ENCODE assay signal across 23 cellular contexts in the genomic region with DNA sequence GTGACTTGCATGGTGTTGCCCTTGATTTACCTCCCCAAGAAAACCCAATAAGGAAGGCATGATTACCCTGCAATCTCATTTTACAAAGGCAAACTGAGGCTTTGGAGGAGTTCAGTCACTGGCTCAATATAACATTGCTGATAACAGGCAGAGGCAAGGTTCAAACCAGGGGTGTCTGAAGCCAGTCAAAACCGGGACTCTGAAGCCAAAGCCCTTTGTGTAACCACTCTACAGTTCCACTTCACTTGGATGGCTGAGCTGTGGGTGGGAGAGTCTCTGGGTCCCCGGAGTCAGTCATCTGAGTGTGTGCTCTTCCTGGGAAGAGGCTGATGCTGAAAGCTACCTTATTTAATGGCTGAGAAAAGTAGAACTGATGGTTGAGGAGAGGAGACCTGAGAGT.
DNase-seq lines count a peak whose midpoint lies in the region; ATAC-seq, FAIRE-seq and TF ChIP-seq lines count a peak whose summit lies in the region.
"Had no signal": no experiment of that assay in that cellular context is flagged by ENCODE, and none has a peak within 500 bp of the region (broad histone marks: within the 10 kb centered on the region; RNA-seq: fewer than 3 reads in every experiment).

No MANE protein-coding gene starts in this region.

- no peak overlapping the region for H3K4me3 Mint-ChIP-seq in natural killer cell treated with Interleukin-12 subunit alpha and Interleukin-12 subunit beta and Interleukin-15 and Interleukin-18, amount 100 ng/mL, for 72 hours
- H3K4me3 Mint-ChIP-seq in natural killer cell = no peak overlapping the region
- H3K4me3 Mint-ChIP-seq: CD8-positive, alpha-beta T cell had no signal

- DNase-seq in natural killer cell treated with Interleukin-12 subunit alpha and Interleukin-12 subunit beta and Interleukin-15 and Interleukin-18, amount 100 ng/mL, for 72 hours (ENCODE audit: low spot score) = no peak
- DNase-seq in natural killer cell = no peak
- DNase-seq in GM12878 (ENCODE audit: low read depth, low spot score) = no peak
- DNase-seq in NCI-H69 (lab: John Stamatoyannopoulos, UW) = no peak
- no peak for DNase-seq in NCI-H146 treated with DMSO at 0.1 percent for 48 hours (lab: John Stamatoyannopoulos, UW; ENCODE audit: unreplicated experiment)
- DNase-seq: AML-193; CD8-positive, alpha-beta T cell; DMS79 treated with DMSO at 0.1 percent for 48 hours; HCEC 1CT; NCI-H1092 treated with DMSO at 0.1 percent for 48 hours; NCI-H1436; NCI-H187 treated with DMSO at 0.1 percent for 48 hours; NCI-H446 treated with DMSO at 0.1 percent for 48 hours; NCI-H526; Right ventricle myocardium superior; RPMI8226 had no signal

- no peak overlapping the region for H3K9ac ChIP-seq in GM12878 (ENCODE audit: control insufficient read depth, insufficient read depth, low read length)
- H3K9ac ChIP-seq: BLaER1 treated with 17β-estradiol and CSF1 and Interleukin-3, amounts not matched to agents 10 nM and 100 nM had no signal

- in situ Hi-C loops in GM12878 (cut with MboI) = no loop called here

- intact Hi-C loops in natural killer cell (cut with micrococcal nuclease) = no loop called here
- intact Hi-C loops in GM12878 (cut with micrococcal nuclease; ENCODE audit: unreplicated experiment) = no loop called here

- WGBS in GM12878 (ENCODE audit: insufficient coverage, insufficient replicate concordance, low lambda C conversion rate, missing lambda C conversion rate) = 51% methylated on average over 2 of the region's 2 CpGs

- no peaks in the 10 kb centered on the region for H4K20me1 ChIP-seq in GM12878 (ENCODE audit: control insufficient read depth, insufficient read depth)
- H4K20me1 ChIP-seq: BLaER1 treated with 17β-estradiol and CSF1 and Interleukin-3, amounts not matched to agents 10 nM and 100 nM had no signal

- no peaks in the 10 kb centered on the region for H3K36me3 Mint-ChIP-seq in natural killer cell treated with Interleukin-12 subunit alpha and Interleukin-12 subunit beta and Interleukin-15 and Interleukin-18, amount 100 ng/mL, for 72 hours
- no peaks in the 10 kb centered on the region for H3K36me3 Mint-ChIP-seq in natural killer cell
- H3K36me3 Mint-ChIP-seq: CD8-positive, alpha-beta T cell had no signal

- no peak for TF ChIP-seq RAD21 in GM12878 (IDR thresholded peaks at IDR 0.05; ENCODE audit: insufficient read depth, low read depth, low read length)

- peak; percentile 13 for FAIRE-seq in GM12878 (lab: Jason Lieb, UNC)
- FAIRE-seq: A549, GM19239, H1 had no signal

- TF ChIP-seq POLR2A in GM12878 (IDR thresholded peaks at IDR 0.05; ENCODE audit: low read depth, low read length) = no peak

- H3K27me3 Mint-ChIP-seq in natural killer cell treated with Interleukin-12 subunit alpha and Interleukin-12 subunit beta and Interleukin-15 and Interleukin-18, amount 100 ng/mL, for 72 hours = no peaks in the 10 kb centered on the region
- no peaks in the 10 kb centered on the region for H3K27me3 Mint-ChIP-seq in natural killer cell (ENCODE audit: low read depth in 2 of 2)

- CTCF ChIA-PET in GM12878 (lab: Yijun Ruan, JAX) = no interaction called here

- H3K9me3 Mint-ChIP-seq in natural killer cell treated with Interleukin-12 subunit alpha and Interleukin-12 subunit beta and Interleukin-15 and Interleukin-18, amount 100 ng/mL, for 72 hours = peaks cover 3% of the 10 kb centered on the region
- no peaks in the 10 kb centered on the region for H3K9me3 Mint-ChIP-seq in natural killer cell
- H3K9me3 Mint-ChIP-seq: CD8-positive, alpha-beta T cell had no signal

- peak overlapping the region; percentile 18 to 67 for H3K27ac Mint-ChIP-seq in natural killer cell treated with Interleukin-12 subunit alpha and Interleukin-12 subunit beta and Interleukin-15 and Interleukin-18, amount 100 ng/mL, for 72 hours
- no peak overlapping the region for H3K27ac Mint-ChIP-seq in natural killer cell
- H3K27ac Mint-ChIP-seq: CD8-positive, alpha-beta T cell had no signal

- H3K27me3 ChIP-seq in GM12878 (replicated peaks in 1 of 2; ENCODE audit: control insufficient read depth in 2 of 2, insufficient read depth in 2 of 2, low read length in 1 of 2) = peaks cover 0 to 4% of the 10 kb centered on the region in 2 experiments; a peak in 1 of 4 replicates
- no peaks in the 10 kb centered on the region for H3K27me3 ChIP-seq in neutrophil
- H3K27me3 ChIP-seq: BLaER1 treated with 17β-estradiol and CSF1 and Interleukin-3, amounts not matched to agents 10 nM and 100 nM; SJSA1 had no signal

- POLR2A ChIA-PET in GM12878 (lab: Charles Lee) = no interaction called here

- ATAC-seq in natural killer cell treated with Interleukin-12 subunit alpha and Interleukin-12 subunit beta and Interleukin-15 and Interleukin-18, amount 100 ng/mL, for 72 hours = no peak
- ATAC-seq in natural killer cell (no peak), GM12878 (no peak), HG02759 (IDR thresholded peaks at IDR 0.05; ENCODE audit: unreplicated experiment) (no peak)
- ATAC-seq: A549; CD8-positive, alpha-beta T cell had no signal

- BruUV-seq in GM12878 (replicated peaks; lab: Mats Ljungman, UMichigan) = no TSS peak

- H3K4me3 ChIP-seq in GM12878 = no peak overlapping the region
- H3K4me3 ChIP-seq in neutrophil (ENCODE audit: low read depth in 1 of 2, low read length in 1 of 2) = peak overlapping the region; percentile 42 to 43
- H3K4me3 ChIP-seq: A549; BLaER1 treated with 17β-estradiol and CSF1 and Interleukin-3, amounts not matched to agents 10 nM and 100 nM; SJSA1 had no signal

- RAD21 ChIA-PET in GM12878 (lab: Charles Lee; ENCODE audit: unreplicated experiment) = no interaction called here

- H3K4me1 Mint-ChIP-seq in natural killer cell treated with Interleukin-12 subunit alpha and Interleukin-12 subunit beta and Interleukin-15 and Interleukin-18, amount 100 ng/mL, for 72 hours (ENCODE audit: low read depth in 2 of 2) = peaks cover 15 to 25% of the 10 kb centered on the region in 2 donors
- H3K4me1 Mint-ChIP-seq in natural killer cell = peaks cover 15 to 19% of the 10 kb centered on the region in 2 donors

- H3K36me3 ChIP-seq in GM12878 (ENCODE audit: control insufficient read depth in 2 of 2, insufficient read depth in 2 of 2, low read length in 1 of 2) (no peaks in the 10 kb centered on the region), neutrophil (no peaks in the 10 kb centered on the region)
- H3K36me3 ChIP-seq: SJSA1 had no signal

- H3K27ac ChIP-seq in GM12878 (ENCODE audit: control insufficient read depth, insufficient read depth) = no peak overlapping the region
- H3K27ac ChIP-seq in neutrophil = peak overlapping the region; percentile 93
- H3K27ac ChIP-seq: A549; BLaER1 treated with 17β-estradiol and CSF1 and Interleukin-3, amounts not matched to agents 10 nM and 100 nM; SJSA1 had no signal

- H3K4me1 ChIP-seq in GM12878 (ENCODE audit: control insufficient read depth, insufficient read depth, low read length) (no peaks in the 10 kb centered on the region), neutrophil (ENCODE audit: control insufficient read depth in 1 of 2, insufficient read depth in 1 of 2, low read depth in 1 of 2, low read length in 1 of 2) (peaks cover 66 to 71% of the 10 kb centered on the region in 2 experiments)
- H3K4me1 ChIP-seq: A549 had no signal

- SMC1A ChIA-PET in GM12878 (lab: Charles Lee; ENCODE audit: uncharacterized antibody, unreplicated experiment) = no interaction called here

- H2AFZ ChIP-seq in GM12878 (ENCODE audit: control insufficient read depth, low read depth, low read length) = no peak overlapping the region

- no peaks in the 10 kb centered on the region for H3K79me2 ChIP-seq in GM12878 (ENCODE audit: control insufficient read depth, insufficient read depth, low read length)

- no peak overlapping the region for H3K4me2 ChIP-seq in GM12878 (ENCODE audit: control insufficient read depth, insufficient read depth)
- H3K4me2 ChIP-seq: A549 had no signal

- TF ChIP-seq EP300 in GM12878 (IDR thresholded peaks at IDR 0.05; ENCODE audit: borderline replicate concordance in 1 of 2, control insufficient read depth in 1 of 2, low read depth in 2 of 2, low read length in 2 of 2) = no peak

- TF ChIP-seq CTCF in natural killer cell (IDR thresholded peaks at IDR 0.05) (no peak), GM12878 (IDR thresholded peaks at IDR 0.05 in 2 of 3, conservative IDR thresholded peaks at IDR 0.05 in 1 of 3; ENCODE audit: control insufficient read depth in 2 of 3, extremely low read depth in 1 of 3, insufficient read depth in 1 of 3, low read depth in 3 of 3, low read length in 3 of 3) (no peak), neutrophil (IDR thresholded peaks at IDR 0.05) (no peak)

- peaks cover 5% of the 10 kb centered on the region; the same call in 1 of the 3 replicates for H3K9me3 ChIP-seq in GM12878 (replicated peaks; ENCODE audit: control insufficient read depth, insufficient read depth, low read length)
- no peaks in the 10 kb centered on the region for H3K9me3 ChIP-seq in neutrophil
- H3K9me3 ChIP-seq: SJSA1 had no signal

TF ChIP-seq in GM12878, 131 proteins besides CTCF, POLR2A, EP300 and RAD21:
- TF ChIP-seq JUND (IDR thresholded peaks at IDR 0.05; ENCODE audit: low read depth, low read length) = no peak
- no peak for TF ChIP-seq IKZF1 (conservative IDR thresholded peaks at IDR 0.05)
- no peak for TF ChIP-seq EZH2 (IDR thresholded peaks at IDR 0.05; ENCODE audit: borderline replicate concordance, control insufficient read depth, low read depth, low read length)

Comparison
In these comparisons a context has a peak if more than half of its experiments do, and no peak if none do; other contexts are left out.
1. H3K27ac Mint-ChIP-seq: peak in natural killer cell treated with Interleukin-12 subunit alpha and Interleukin-12 subunit beta and Interleukin-15 and Interleukin-18, amount 100 ng/mL, for 72 hours (2 of 2); none in natural killer cell (0 of 2).